Comparison of ENCODE assay signal across 9 cellular contexts in the genomic region with DNA sequence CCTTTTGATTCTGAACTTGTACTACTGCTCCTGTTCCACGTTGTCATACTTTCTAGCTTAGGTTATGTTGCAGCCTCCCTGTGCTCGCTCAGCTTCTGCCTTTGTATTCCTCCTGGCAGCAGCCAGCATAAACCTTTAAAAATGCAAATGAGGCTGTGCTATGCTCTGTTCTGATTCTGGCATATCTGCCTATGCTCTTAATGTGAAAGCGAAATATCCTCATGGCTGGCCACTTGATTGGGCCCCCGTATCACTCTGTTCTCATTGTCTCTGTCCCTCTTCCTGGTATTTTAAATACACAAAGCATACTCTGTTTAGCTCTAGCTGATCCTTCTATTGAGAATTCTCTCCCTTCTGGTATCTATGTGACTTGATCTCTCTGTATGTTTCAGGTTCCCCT.
DNase-seq lines count a peak whose midpoint lies in the region; ATAC-seq and TF ChIP-seq lines count a peak whose summit lies in the region.
"Had no signal": no experiment of that assay in that cellular context is flagged by ENCODE, and none has a peak within 500 bp of the region (broad histone marks: within the 10 kb centered on the region; RNA-seq: fewer than 3 reads in every experiment).

No MANE protein-coding gene starts in this region.

- H3K9me3 ChIP-seq in BE2C, result no peaks in the 10 kb centered on the region

- no peaks in the 10 kb centered on the region for H3K27me3 ChIP-seq in BE2C

- H3K4me3 Mint-ChIP-seq in activated CD4-positive, alpha-beta T cell treated with anti-CD3 and anti-CD28 coated beads for 36 hours, result no peak overlapping the region
- no peak overlapping the region for H3K4me3 Mint-ChIP-seq in activated CD4-positive, alpha-beta memory T cell treated with anti-CD3 and anti-CD28 coated beads, Interleukin-2, amount 10 ng/mL, durations not matched to agents 7 days and 5 days

- peaks cover 82% of the 10 kb centered on the region for H3K4me1 Mint-ChIP-seq in activated CD4-positive, alpha-beta T cell treated with anti-CD3 and anti-CD28 coated beads for 36 hours
- H3K4me1 Mint-ChIP-seq in activated CD4-positive, alpha-beta memory T cell treated with anti-CD3 and anti-CD28 coated beads, Interleukin-2, amount 10 ng/mL, durations not matched to agents 7 days and 5 days, result peaks cover 48% of the 10 kb centered on the region

- H3K36me3 ChIP-seq in BE2C, result no peaks in the 10 kb centered on the region

- ATAC-seq in activated CD4-positive, alpha-beta T cell treated with anti-CD3 and anti-CD28 coated beads for 36 hours, result no peak
- ATAC-seq in HG03095 (IDR thresholded peaks at IDR 0.05; ENCODE audit: unreplicated experiment), result peak; percentile 47
- ATAC-seq in stimulated activated naive CD8-positive, alpha-beta T cell treated with anti-CD3 and anti-CD28 coated beads, Interleukin-15, Interleukin-2, amounts not matched to agents 100 U/mL and 50 U/mL, for 24 hours, result peak; percentile 34
- ATAC-seq: activated CD4-positive, CD25-positive, alpha-beta regulatory T cell treated with anti-CD3 and anti-CD28 coated beads, Interleukin-2, amount 50 U/mL, for 24 hours had no signal

- H3K36me3 Mint-ChIP-seq in activated CD4-positive, alpha-beta T cell treated with anti-CD3 and anti-CD28 coated beads for 36 hours (ENCODE audit: low read depth), result peaks cover 16% of the 10 kb centered on the region
- H3K36me3 Mint-ChIP-seq in activated CD4-positive, alpha-beta memory T cell treated with anti-CD3 and anti-CD28 coated beads, Interleukin-2, amount 10 ng/mL, durations not matched to agents 7 days and 5 days (ENCODE audit: low read depth), result no peaks in the 10 kb centered on the region

- POLR2A ChIA-PET in activated CD4-positive, alpha-beta T cell treated with anti-CD3 and anti-CD28 coated beads for 36 hours (lab: Charles Lee), result interaction anchor here (0.6 kb wide), 1 partner anchor 201 kb away, joined by 3 read pairs; no protein-coding TSS in a partner anchor
- POLR2A ChIA-PET in activated CD4-positive, alpha-beta memory T cell treated with anti-CD3 and anti-CD28 coated beads, Interleukin-2, amount 10 ng/mL, durations not matched to agents 7 days and 5 days (lab: Charles Lee), result interaction anchor here (0.7 kb wide), 1 partner anchor 63 kb away, joined by 4 read pairs; no protein-coding TSS in a partner anchor

- H3K27me3 Mint-ChIP-seq in activated CD4-positive, alpha-beta T cell treated with anti-CD3 and anti-CD28 coated beads for 36 hours, result no peaks in the 10 kb centered on the region
- no peaks in the 10 kb centered on the region for H3K27me3 Mint-ChIP-seq in activated CD4-positive, alpha-beta memory T cell treated with anti-CD3 and anti-CD28 coated beads, Interleukin-2, amount 10 ng/mL, durations not matched to agents 7 days and 5 days

- CTCF ChIA-PET in activated CD4-positive, alpha-beta T cell treated with anti-CD3 and anti-CD28 coated beads for 36 hours (lab: Charles Lee), result interaction anchor here (0.6 to 1.0 kb wide), 2 partner anchors 16 to 56 kb away, joined by 3 read pairs; no protein-coding TSS in a partner anchor
- CTCF ChIA-PET in activated CD4-positive, alpha-beta memory T cell treated with anti-CD3 and anti-CD28 coated beads, Interleukin-2, amount 10 ng/mL, durations not matched to agents 7 days and 5 days (lab: Charles Lee), result interaction anchor here (0.7 kb wide), 1 partner anchor 140 kb away, joined by 3 read pairs; no protein-coding TSS in a partner anchor

- H3K4me1 ChIP-seq in BE2C, result peaks cover 34% of the 10 kb centered on the region

- TF ChIP-seq CTCF in BE2C (IDR thresholded peaks at IDR 0.05; ENCODE audit: low read depth, low read length), result no peak

- H3K4me3 ChIP-seq in BE2C (ENCODE audit: low read depth, low read length), result no peak overlapping the region

- peak overlapping the region; percentile 67 for H3K27ac Mint-ChIP-seq in activated CD4-positive, alpha-beta T cell treated with anti-CD3 and anti-CD28 coated beads for 36 hours
- no peak overlapping the region for H3K27ac Mint-ChIP-seq in activated CD4-positive, alpha-beta memory T cell treated with anti-CD3 and anti-CD28 coated beads, Interleukin-2, amount 10 ng/mL, durations not matched to agents 7 days and 5 days

- intact Hi-C loops in activated CD4-positive, alpha-beta T cell treated with anti-CD3 and anti-CD28 coated beads for 36 hours (cut with DNase I, micrococcal nuclease), result no loop called here

- no peak for DNase-seq in activated CD4-positive, alpha-beta T cell treated with anti-CD3 and anti-CD28 coated beads for 36 hours
- no peak for DNase-seq in activated CD4-positive, alpha-beta T cell treated with anti-CD3 and anti-CD28 coated beads, Interleukin-2, amount 50 U/mL, for 4 hours
- DNase-seq in astrocyte of the hippocampus (ENCODE audit: low read depth, low spot score) (peak; percentile 68), BE2C (no peak), GM19240 (ENCODE audit: insufficient read length, low spot score) (no peak)
- no peak for DNase-seq in stimulated activated naive CD8-positive, alpha-beta T cell treated with anti-CD3 and anti-CD28 coated beads, Interleukin-15, Interleukin-2, amounts not matched to agents 100 U/mL and 50 U/mL, for 24 hours
- DNase-seq in activated CD4-positive, alpha-beta memory T cell treated with anti-CD3 and anti-CD28 coated beads, Interleukin-2, amount 10 ng/mL, durations not matched to agents 7 days and 5 days, result no peak

- H3K9me3 Mint-ChIP-seq in activated CD4-positive, alpha-beta T cell treated with anti-CD3 and anti-CD28 coated beads for 36 hours (ENCODE audit: low read depth), result no peaks in the 10 kb centered on the region
- no peaks in the 10 kb centered on the region for H3K9me3 Mint-ChIP-seq in activated CD4-positive, alpha-beta memory T cell treated with anti-CD3 and anti-CD28 coated beads, Interleukin-2, amount 10 ng/mL, durations not matched to agents 7 days and 5 days
